1 cellular context compared by ENCODE assay signal in genomic region chr2:179031731-179032408, GRCh38.
TF ChIP-seq lines count a peak whose summit lies in the region.

No MANE protein-coding gene starts in this region.

TF ChIP-seq in GM12878, 131 proteins besides CTCF, POLR2A, EP300 and RAD21 (continued from another document and continues in another):
- TF ChIP-seq ZBTB11 (CRISPR knock-in tag; IDR thresholded peaks at IDR 0.05) (no peak), CEBPZ (IDR thresholded peaks at IDR 0.05; ENCODE audit: low read depth, low read length) (no peak), ASH2L (IDR thresholded peaks at IDR 0.05; ENCODE audit: borderline replicate concordance, low read depth) (no peak), PML (IDR thresholded peaks at IDR 0.05; ENCODE audit: low read length) (peak; percentile 67), SKIL (IDR thresholded peaks at IDR 0.05; ENCODE audit: low read depth, poor library complexity, severe bottlenecking) (peak; percentile 84), CBX5 (IDR thresholded peaks at IDR 0.05; ENCODE audit: low read depth) (peak; percentile 91; the same call in 1 of the 2 replicates), FOS (IDR thresholded peaks at IDR 0.05; ENCODE audit: borderline replicate concordance, extremely low read depth, insufficient read length) (no peak), MTA2 (IDR thresholded peaks at IDR 0.05; ENCODE audit: low read depth) (peak; percentile 72), ZSCAN29 (IDR thresholded peaks at IDR 0.05) (no peak), WRNIP1 (IDR thresholded peaks at IDR 0.05; ENCODE audit: borderline replicate concordance, low read depth, low read length) (no peak), IKZF2 (IDR thresholded peaks at IDR 0.05) (peak; percentile 77 to 82; a peak in 3 of 4 replicates), SMAD1 (IDR thresholded peaks at IDR 0.05; ENCODE audit: low read depth, partially characterized antibody) (no peak), CBFB (IDR thresholded peaks at IDR 0.05; ENCODE audit: low read depth) (peak; percentile 67), PRDM15 (CRISPR knock-in tag; IDR thresholded peaks at IDR 0.05) (no peak), MAX (IDR thresholded peaks at IDR 0.05; ENCODE audit: low read depth, low read length) (no peak), HDAC6 (IDR thresholded peaks at IDR 0.05; ENCODE audit: unreplicated experiment) (no peak), RAD51 (IDR thresholded peaks at IDR 0.05) (no peak), CBX3 (IDR thresholded peaks at IDR 0.05; ENCODE audit: borderline replicate concordance, low read depth) (no peak), KDM1A (IDR thresholded peaks at IDR 0.05; ENCODE audit: borderline replicate concordance) (no peak), HDGF (IDR thresholded peaks at IDR 0.05) (no peak), TARDBP (IDR thresholded peaks at IDR 0.05; ENCODE audit: borderline replicate concordance) (no peak), JUND (IDR thresholded peaks at IDR 0.05; ENCODE audit: low read depth, low read length) (no peak), SMC3 (IDR thresholded peaks at IDR 0.05; ENCODE audit: borderline replicate concordance, low read length) (0 out of 2 replicates have a peak, but pooled peaks have one; percentile 7), NFYA (IDR thresholded peaks at IDR 0.05; ENCODE audit: borderline replicate concordance, low read depth, low read length) (no peak), PAX5 (IDR thresholded peaks at IDR 0.05; ENCODE audit: borderline replicate concordance, low read depth, low read length) (no peak), SREBF2 (IDR thresholded peaks at IDR 0.05; ENCODE audit: low read length) (no peak), NFIC (IDR thresholded peaks at IDR 0.05; ENCODE audit: low read depth, low read length) (peak; percentile 93), RUNX3 (IDR thresholded peaks at IDR 0.05; ENCODE audit: low read length) (peak; percentile 94), MYB (IDR thresholded peaks at IDR 0.05; ENCODE audit: borderline replicate concordance, low read depth, low read length) (0 out of 2 replicates have a peak, but pooled peaks have one; percentile 23), PBX3 (IDR thresholded peaks at IDR 0.05; ENCODE audit: insufficient replicate concordance, low read depth, low read length) (no peak), TCF7 (IDR thresholded peaks at IDR 0.05; ENCODE audit: borderline replicate concordance) (peak; percentile 22; the same call in 1 of the 2 replicates), IRF3 (IDR thresholded peaks at IDR 0.05) (no peak), CUX1 (IDR thresholded peaks at IDR 0.05; ENCODE audit: insufficient replicate concordance, low read depth, low read length) (no peak), SMAD5 (IDR thresholded peaks at IDR 0.05; ENCODE audit: low read depth) (no peak), ATF7 (IDR thresholded peaks at IDR 0.05; ENCODE audit: low read depth) (no peak; the same call in none of the 2 replicates), RCOR1 (conservative IDR thresholded peaks at IDR 0.05; ENCODE audit: low read depth, low read length) (no peak; the same call in 1 of the 2 replicates), STAT1 (conservative IDR thresholded peaks at IDR 0.05) (no peak), EED (IDR thresholded peaks at IDR 0.05; ENCODE audit: low read depth) (peak; percentile 70; the same call in 1 of the 2 replicates)
